ENCODE assay signal across 8 cellular contexts in the genomic region with DNA sequence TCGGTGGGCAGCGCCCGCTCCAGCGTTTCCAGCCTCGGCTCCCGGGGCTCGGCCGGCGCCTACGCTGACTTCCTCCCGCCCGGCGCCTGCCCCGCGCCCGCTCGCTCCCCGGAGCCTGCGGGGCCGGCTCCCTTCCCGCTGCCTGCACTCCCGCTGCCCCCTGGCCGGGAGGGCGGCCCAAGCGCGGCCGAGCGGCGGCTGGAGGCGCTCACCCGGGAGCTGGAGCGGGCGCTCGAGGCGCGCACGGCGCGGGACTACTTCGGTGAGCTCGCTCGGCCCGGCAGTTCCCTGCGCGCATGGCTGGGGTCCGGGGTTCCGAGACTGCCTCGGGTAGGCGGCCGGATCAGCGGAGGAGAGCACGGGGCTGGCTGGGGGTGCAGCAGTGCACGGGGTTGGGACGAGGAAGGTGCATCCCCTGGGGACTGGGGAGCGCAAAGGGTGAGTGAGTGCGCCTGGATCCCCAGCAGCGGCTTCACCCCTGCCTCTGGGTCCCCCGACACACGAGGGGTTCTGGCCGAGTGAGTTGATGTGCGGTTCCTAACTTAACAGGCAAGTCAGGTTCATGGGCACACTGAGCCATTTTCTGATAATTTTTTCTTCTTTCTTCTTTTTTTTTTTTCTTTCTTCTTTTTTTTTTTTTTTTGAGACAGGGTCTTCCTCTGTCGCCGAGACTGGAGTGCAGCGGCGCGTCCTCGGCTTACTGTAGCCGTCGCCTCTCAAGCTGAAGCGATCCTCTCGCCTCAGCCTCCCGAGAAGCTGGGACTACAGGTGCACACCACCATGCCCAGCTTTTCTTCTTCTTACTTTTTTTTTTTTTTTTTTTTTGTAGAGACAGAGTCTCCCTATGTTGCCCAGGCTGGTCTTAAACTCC. TPM values are rescaled to one million over a fixed set of nuclear protein-coding genes. Genes with fewer than 3 reads are reported as not detected.
A peak's percentile ranks its signal among the peaks of the same experiment; 100 is the strongest.
DNase-seq lines count a peak whose midpoint lies in the region; ATAC-seq and TF ChIP-seq lines count a peak whose summit lies in the region.

No MANE protein-coding gene starts in this region.

- no peaks in the 10 kb centered on the region for H3K36me3 Mint-ChIP-seq in activated CD4-positive, alpha-beta T cell treated with anti-CD3 and anti-CD28 coated beads, Interleukin-2, amount 10 ng/mL, durations not matched to agents 7 days and 5 days (ENCODE audit: low read depth)
- peaks cover 3% of the 10 kb centered on the region for H3K36me3 Mint-ChIP-seq in central memory CD8-positive, alpha-beta T cell (ENCODE audit: insufficient read depth)
- H3K36me3 Mint-ChIP-seq in type B pancreatic cell = no peaks in the 10 kb centered on the region

- no peaks in the 10 kb centered on the region for H3K9me3 Mint-ChIP-seq in activated CD4-positive, alpha-beta T cell treated with anti-CD3 and anti-CD28 coated beads, Interleukin-2, amount 10 ng/mL, durations not matched to agents 7 days and 5 days
- no peaks in the 10 kb centered on the region for H3K9me3 Mint-ChIP-seq in central memory CD8-positive, alpha-beta T cell
- no peaks in the 10 kb centered on the region for H3K9me3 Mint-ChIP-seq in type B pancreatic cell

- H3K27me3 Mint-ChIP-seq in activated CD4-positive, alpha-beta T cell treated with anti-CD3 and anti-CD28 coated beads, Interleukin-2, amount 10 ng/mL, durations not matched to agents 7 days and 5 days = peaks cover 49% of the 10 kb centered on the region
- peaks cover 58% of the 10 kb centered on the region for H3K27me3 Mint-ChIP-seq in central memory CD8-positive, alpha-beta T cell
- H3K27me3 Mint-ChIP-seq in type B pancreatic cell = no peaks in the 10 kb centered on the region

- POLR2A ChIA-PET in activated CD4-positive, alpha-beta T cell treated with anti-CD3 and anti-CD28 coated beads, Interleukin-2, amount 10 ng/mL, durations not matched to agents 7 days and 5 days (lab: Charles Lee) = no interaction called here

- CTCF ChIA-PET in activated CD4-positive, alpha-beta T cell treated with anti-CD3 and anti-CD28 coated beads, Interleukin-2, amount 10 ng/mL, durations not matched to agents 7 days and 5 days (lab: Charles Lee) = interaction anchor here (1.2 kb wide), 1 partner anchor 23 kb away, joined by 5 read pairs; no protein-coding TSS in a partner anchor

- no peak for ATAC-seq in central memory CD8-positive, alpha-beta T cell (replicated peaks; ENCODE audit: extremely low read depth, poor library complexity, severe bottlenecking)
- ATAC-seq in GM21447 (IDR thresholded peaks at IDR 0.05; ENCODE audit: unreplicated experiment) (no peak), GM18873 (IDR thresholded peaks at IDR 0.05; ENCODE audit: low FRiP score, unreplicated experiment) (no peak)

- peak overlapping the region; percentile 51 for H3K4me3 ChIP-seq in lower leg skin (ENCODE audit: low read depth, poor library complexity, severe bottlenecking)

- no peak for DNase-seq in activated CD4-positive, alpha-beta T cell treated with anti-CD3 and anti-CD28 coated beads, Interleukin-2, amount 10 ng/mL, durations not matched to agents 7 days and 5 days
- DNase-seq in activated CD4-positive, alpha-beta T cell treated with anti-CD3 and anti-CD28 coated beads for 4 hours = no peak
- no peak for DNase-seq in central memory CD8-positive, alpha-beta T cell (ENCODE audit: low spot score in 2 of 2)
- DNase-seq in lower leg skin (ENCODE audit: low spot score in 2 of 2) = peak in 1 of 2 donors; percentile 87
- DNase-seq in type B pancreatic cell (ENCODE audit: extremely low spot score, unreplicated experiment) = no peak
- no peak for DNase-seq in OCI-M1 (lab: John Stamatoyannopoulos, UW)

- H3K4me1 Mint-ChIP-seq in activated CD4-positive, alpha-beta T cell treated with anti-CD3 and anti-CD28 coated beads, Interleukin-2, amount 10 ng/mL, durations not matched to agents 7 days and 5 days = peaks cover 2% of the 10 kb centered on the region
- H3K4me1 Mint-ChIP-seq in central memory CD8-positive, alpha-beta T cell = peaks cover 7% of the 10 kb centered on the region
- peaks cover 12% of the 10 kb centered on the region for H3K4me1 Mint-ChIP-seq in type B pancreatic cell (ENCODE audit: unreplicated experiment)

- 11 to 13% methylated on average over 39 to 58 of the region's 72 CpGs for WGBS in lower leg skin, 2 donors

- no peak overlapping the region for H3K27ac Mint-ChIP-seq in activated CD4-positive, alpha-beta T cell treated with anti-CD3 and anti-CD28 coated beads, Interleukin-2, amount 10 ng/mL, durations not matched to agents 7 days and 5 days
- H3K27ac Mint-ChIP-seq in central memory CD8-positive, alpha-beta T cell (ENCODE audit: low read depth) = no peak overlapping the region
- peak overlapping the region; percentile 42 for H3K27ac Mint-ChIP-seq in type B pancreatic cell

- TF ChIP-seq CTCF in lower leg skin (IDR thresholded peaks at IDR 0.05) = no peak
- no peak for TF ChIP-seq CTCF in type B pancreatic cell (conservative IDR thresholded peaks at IDR 0.05)

- no peak for TF ChIP-seq POLR2A in lower leg skin (IDR thresholded peaks at IDR 0.05)

- peak overlapping the region; percentile 6 for H3K4me3 Mint-ChIP-seq in activated CD4-positive, alpha-beta T cell treated with anti-CD3 and anti-CD28 coated beads, Interleukin-2, amount 10 ng/mL, durations not matched to agents 7 days and 5 days
- H3K4me3 Mint-ChIP-seq in central memory CD8-positive, alpha-beta T cell = peak overlapping the region; percentile 66
- peak overlapping the region; percentile 84 for H3K4me3 Mint-ChIP-seq in type B pancreatic cell

- intact Hi-C loops in lower leg skin (cut with DNase I; ENCODE audit: low total_unique reads) = no loop called here

RNA-seq across cellular contexts. Expression of a gene that starts 1.1 kb away (rescaled TPM):
- total RNA-seq in activated CD4-positive, alpha-beta T cell treated with anti-CD3 and anti-CD28 coated beads, Interleukin-2, amount 10 ng/mL, durations not matched to agents 7 days and 5 days = 1 to 10 TPM in 1 of 2 experiments, under 1 TPM in 1; 0.69 to 1.0 TPM
- 10 to 100 TPM in 2 of 4 donors, 1 to 10 TPM in 2; 3.8 to 16.3 (median 9.7) TPM for total RNA-seq in lower leg skin
- total RNA-seq in type B pancreatic cell (ENCODE audit: low replicate concordance) = 23.9 and 29.3 TPM in 2 replicates

RNA-seq across cellular contexts. Expression of a gene that starts 54.4 kb away (rescaled TPM):
- 100 to 1,000 TPM; 116 to 140 TPM for total RNA-seq in activated CD4-positive, alpha-beta T cell treated with anti-CD3 and anti-CD28 coated beads, Interleukin-2, amount 10 ng/mL, durations not matched to agents 7 days and 5 days
- total RNA-seq in lower leg skin (100 to 1,000 TPM in 1 of 4 donors, 10 to 100 TPM in 3; 74.8 to 101 (median 86.9) TPM), type B pancreatic cell (ENCODE audit: low replicate concordance) (88.5 and 109 TPM in 2 replicates)

Comparison
In these comparisons a context has a peak if more than half of its experiments do, and no peak if none do; other contexts are left out.
1. H3K4me3 Mint-ChIP-seq: peak in every context shown above with its lines; median percentile 84 in type B pancreatic cell; 66 in central memory CD8-positive, alpha-beta T cell; 6 in activated CD4-positive, alpha-beta T cell treated with anti-CD3 and anti-CD28 coated beads, Interleukin-2, amount 10 ng/mL, durations not matched to agents 7 days and 5 days.